ENCODE assay signal across 12 cellular contexts in the genomic region with DNA sequence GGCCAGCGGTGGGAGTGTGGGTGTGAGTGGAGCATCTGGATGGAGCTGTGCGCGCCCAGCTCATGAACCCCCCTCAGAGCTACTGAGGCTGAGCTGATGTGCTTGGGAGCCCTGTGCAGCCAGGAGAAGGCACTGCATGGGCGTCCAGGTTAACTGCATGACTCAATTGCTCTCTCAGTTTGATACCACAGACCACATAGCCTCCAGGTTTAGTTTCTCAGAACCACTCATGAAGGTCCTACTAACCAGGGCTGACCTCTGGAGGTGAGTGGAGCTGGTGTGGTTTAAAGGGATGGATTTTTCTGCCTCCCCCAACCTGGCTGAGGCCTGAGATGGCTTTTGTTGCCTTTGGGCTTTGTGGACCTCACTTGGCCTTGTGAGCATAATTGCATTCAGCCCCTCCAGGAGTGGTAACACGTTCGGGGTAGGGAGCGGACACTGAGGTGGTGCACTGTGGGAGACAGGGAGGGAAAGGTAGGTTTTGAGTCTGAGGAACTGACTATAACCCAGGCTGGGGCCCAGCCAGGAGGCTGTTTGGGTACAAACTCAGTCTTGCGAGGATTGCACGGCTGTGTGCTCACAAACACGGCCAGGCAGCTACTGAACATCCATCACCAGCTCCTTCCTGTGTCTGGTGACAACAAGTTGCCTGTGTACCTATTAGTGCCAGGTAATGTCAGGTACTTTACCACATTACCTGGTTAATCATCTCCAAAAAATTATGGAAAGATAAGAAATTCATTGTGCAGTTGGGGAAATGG.
A peak's percentile ranks its signal among the peaks of the same experiment; 100 is the strongest.
DNase-seq lines count a peak whose midpoint lies in the region; ATAC-seq, FAIRE-seq and TF ChIP-seq lines count a peak whose summit lies in the region.
"Had no signal": no experiment of that assay in that cellular context is flagged by ENCODE, and none has a peak within 500 bp of the region (broad histone marks: within the 10 kb centered on the region; RNA-seq: fewer than 3 reads in every experiment).

No MANE protein-coding gene starts in this region.

- no peak overlapping the region for H2AFZ ChIP-seq in mesenchymal stem cell (ENCODE audit: low read depth, low read length)

- no peak overlapping the region for H2BK5ac ChIP-seq in mesenchymal stem cell (ENCODE audit: low read depth, low read length, poor library complexity, severe bottlenecking)

- WGBS in mesenchymal stem cell: 90% methylated on average over 7 of the region's 10 CpGs

- H3K9me3 ChIP-seq in mesenchymal stem cell (ENCODE audit: control insufficient read depth, low read length): no peaks in the 10 kb centered on the region

- no peak overlapping the region for H3K4ac ChIP-seq in mesenchymal stem cell (ENCODE audit: low read depth in 1 of 2, low read length in 2 of 2)

- no peak overlapping the region for H2BK12ac ChIP-seq in mesenchymal stem cell (ENCODE audit: low read length in 2 of 2)

- H2AK5ac ChIP-seq in mesenchymal stem cell (ENCODE audit: low read length, severe bottlenecking): no peak overlapping the region

- POLR2A ChIA-PET in activated CD4-positive, alpha-beta memory T cell treated with anti-CD3 and anti-CD28 coated beads for 36 hours (lab: Charles Lee): interaction anchor here (0.8 to 1.5 kb wide), 4 partner anchors 9 to 91 kb away, joined by 3 to 5 read pairs (median 4); no protein-coding TSS in a partner anchor

- H3K4me1 ChIP-seq in mesenchymal stem cell (ENCODE audit: control insufficient read depth, insufficient read depth, low read depth, low read length): peaks cover 9% of the 10 kb centered on the region

- CTCF ChIA-PET in activated CD4-positive, alpha-beta memory T cell treated with anti-CD3 and anti-CD28 coated beads for 36 hours (lab: Charles Lee): interaction anchor here (0.6 to 2.2 kb wide), 7 partner anchors 34 to 153 kb away, joined by 3 to 20 read pairs (median 3); no protein-coding TSS in a partner anchor

- no peak overlapping the region for H3K4me2 ChIP-seq in mesenchymal stem cell (ENCODE audit: low read length, poor library complexity, severe bottlenecking)

- intact Hi-C loops in activated CD4-positive, alpha-beta memory T cell treated with anti-CD3 and anti-CD28 coated beads for 36 hours (cut with micrococcal nuclease): loop anchor here (1.0 to 10.0 kb wide), 6 partner anchors 63 to 202 kb away; no protein-coding TSS in a partner anchor

- peaks cover 2% of the 10 kb centered on the region for H3K27me3 Mint-ChIP-seq in activated CD4-positive, alpha-beta memory T cell treated with anti-CD3 and anti-CD28 coated beads for 36 hours

- H4K91ac ChIP-seq in mesenchymal stem cell (ENCODE audit: low read length): no peak overlapping the region

- ATAC-seq in GM19324 (IDR thresholded peaks at IDR 0.05; ENCODE audit: low FRiP score, unreplicated experiment): peak; percentile 64
- peak; percentile 91 for ATAC-seq in HG02981 (IDR thresholded peaks at IDR 0.05; ENCODE audit: unreplicated experiment)

- H2BK15ac ChIP-seq in mesenchymal stem cell (ENCODE audit: low read depth, poor library complexity, severe bottlenecking): no peak overlapping the region

- H3K27ac Mint-ChIP-seq in activated CD4-positive, alpha-beta memory T cell treated with anti-CD3 and anti-CD28 coated beads for 36 hours: peak overlapping the region; percentile 9

- no peak overlapping the region for H3K4me3 ChIP-seq in mesenchymal stem cell (ENCODE audit: insufficient read depth in 1 of 2, low read depth in 1 of 2, low read length in 2 of 2)

- no peak overlapping the region for H3K27ac ChIP-seq in mesenchymal stem cell (ENCODE audit: low read length, poor library complexity, severe bottlenecking)

- FAIRE-seq in GM12891 (lab: Jason Lieb, UNC): peak; percentile 94
- FAIRE-seq: HTR-8/SVneo, keratinocyte, urothelium cell line had no signal

- no peak for TF ChIP-seq POLR2A in GM12891 (IDR thresholded peaks at IDR 0.05; ENCODE audit: low read depth, low read length)

- no peaks in the 10 kb centered on the region for H3K79me1 ChIP-seq in mesenchymal stem cell (replicated peaks; ENCODE audit: low read length, poor library complexity, severe bottlenecking)

- H3K23ac ChIP-seq in mesenchymal stem cell (ENCODE audit: low read length in 2 of 2): no peak overlapping the region

- peaks cover 0 to 4% of the 10 kb centered on the region in 2 experiments for H3K27me3 ChIP-seq in mesenchymal stem cell (ENCODE audit: control insufficient read depth in 1 of 2, insufficient read depth in 1 of 2, low read length in 2 of 2)

- peaks cover 21% of the 10 kb centered on the region for H3K4me1 Mint-ChIP-seq in activated CD4-positive, alpha-beta memory T cell treated with anti-CD3 and anti-CD28 coated beads for 36 hours (ENCODE audit: low read depth)

- DNase-seq in GM12891 (ENCODE audit: insufficient read length, low spot score) (peak; percentile 60), mesenchymal stem cell (no peak), amniotic stem cell (lab: John Stamatoyannopoulos, UW) (no peak), NCI-H146 (lab: John Stamatoyannopoulos, UW) (no peak), SKM-1 (lab: John Stamatoyannopoulos, UW; ENCODE audit: unreplicated experiment) (no peak)
- peak; percentile 77 for DNase-seq in activated CD4-positive, alpha-beta memory T cell treated with anti-CD3 and anti-CD28 coated beads for 36 hours
- DNase-seq: NCI-H526 treated with DMSO at 0.1 percent for 48 hours had no signal

- H3K9ac ChIP-seq in mesenchymal stem cell (ENCODE audit: low read length): no peak overlapping the region

- H3K36me3 ChIP-seq in mesenchymal stem cell (ENCODE audit: control insufficient read depth in 1 of 2, insufficient read depth in 2 of 2, low read depth in 1 of 2, low read length in 2 of 2): no peaks in the 10 kb centered on the region

- H3K36me3 Mint-ChIP-seq in activated CD4-positive, alpha-beta memory T cell treated with anti-CD3 and anti-CD28 coated beads for 36 hours: no peaks in the 10 kb centered on the region

- H3K18ac ChIP-seq in mesenchymal stem cell (ENCODE audit: low read depth in 1 of 2, low read length in 2 of 2): no peak overlapping the region

- H3K14ac ChIP-seq in mesenchymal stem cell (ENCODE audit: low read length in 2 of 2): no peak overlapping the region

- H2BK120ac ChIP-seq in mesenchymal stem cell (ENCODE audit: low read depth, low read length): no peak overlapping the region

- H3K9me3 Mint-ChIP-seq in activated CD4-positive, alpha-beta memory T cell treated with anti-CD3 and anti-CD28 coated beads for 36 hours: no peaks in the 10 kb centered on the region

- no peak overlapping the region for H3K4me3 Mint-ChIP-seq in activated CD4-positive, alpha-beta memory T cell treated with anti-CD3 and anti-CD28 coated beads for 36 hours

- H4K8ac ChIP-seq in mesenchymal stem cell (ENCODE audit: low read length): no peak overlapping the region

TF ChIP-seq in GM12891, 5 proteins besides CTCF, POLR2A, EP300 and RAD21:
- TF ChIP-seq POLR2AphosphoS5 (IDR thresholded peaks at IDR 0.05; ENCODE audit: low read depth, low read length) (no peak), SPI1 (IDR thresholded peaks at IDR 0.05; ENCODE audit: low read depth, low read length) (no peak), PAX5 (IDR thresholded peaks at IDR 0.05; ENCODE audit: insufficient read depth, low read length, severe bottlenecking) (no peak)

Comparison
In these comparisons a context has a peak if more than half of its experiments do, and no peak if none do; other contexts are left out.
1. DNase-seq: peak in GM12891 (single experiment) and activated CD4-positive, alpha-beta memory T cell treated with anti-CD3 and anti-CD28 coated beads for 36 hours (single experiment); none in mesenchymal stem cell (single experiment), amniotic stem cell (single experiment), NCI-H146 (single experiment) and SKM-1 (single experiment).